Comparison of ENCODE assay signal across 19 cellular contexts in genomic region chr1:99704356-99704816, GRCh38. TPM values are rescaled to one million over a fixed set of nuclear protein-coding genes. Genes with fewer than 3 reads are reported as not detected.
DNase-seq lines count a peak whose midpoint lies in the region; ATAC-seq, FAIRE-seq and TF ChIP-seq lines count a peak whose summit lies in the region.
"Had no signal": no experiment of that assay in that cellular context is flagged by ENCODE, and none has a peak within 500 bp of the region (broad histone marks: within the 10 kb centered on the region; RNA-seq: fewer than 3 reads in every experiment).

No MANE protein-coding gene starts in this region.

- H3K4me1 ChIP-seq in A673 (ENCODE audit: insufficient read depth, low read length, poor library complexity, severe bottlenecking): no peaks in the 10 kb centered on the region
- peaks cover 4% of the 10 kb centered on the region for H3K4me1 ChIP-seq in endothelial cell of umbilical vein (ENCODE audit: control insufficient read depth, extremely low read depth, insufficient read depth, low read length)
- no peaks in the 10 kb centered on the region for H3K4me1 ChIP-seq in hepatocyte (ENCODE audit: insufficient read depth)

- CTCF ChIA-PET in A673 (lab: Charles Lee): no interaction called here
- CTCF ChIA-PET in endothelial cell of umbilical vein (lab: Charles Lee): interaction anchor here (0.6 to 4.7 kb wide), 6 partner anchors 13 to 523 kb away, joined by 3 to 63 read pairs (median 3); no protein-coding TSS in a partner anchor

- H4K20me1 ChIP-seq in endothelial cell of umbilical vein (replicated peaks; ENCODE audit: control insufficient read depth, extremely low read depth, insufficient read depth, low read length) (no peaks in the 10 kb centered on the region), hepatocyte (ENCODE audit: insufficient read depth, poor library complexity, severe bottlenecking) (no peaks in the 10 kb centered on the region)

- WGBS in hepatocyte (ENCODE audit: low lambda C conversion rate, missing lambda C conversion rate): 86% methylated on average over 17 of the region's 17 CpGs

- TF ChIP-seq CTCF in A673 (conservative IDR thresholded peaks at IDR 0.05; ENCODE audit: low read depth, low read length) (no peak), endothelial cell of umbilical vein (IDR thresholded peaks at IDR 0.05; ENCODE audit: extremely low read depth in 1 of 2, insufficient read depth in 1 of 2, low read depth in 1 of 2, low read length in 2 of 2) (no peak), hepatocyte (IDR thresholded peaks at IDR 0.05; ENCODE audit: poor library complexity) (no peak)

- peak; percentile 63; the same call in 1 of the 2 replicates for TF ChIP-seq POLR2A in H54 (IDR thresholded peaks at IDR 0.05; ENCODE audit: low read depth, low read length)
- TF ChIP-seq POLR2A in endothelial cell of umbilical vein (IDR thresholded peaks at IDR 0.05; ENCODE audit: low read depth, low read length): no peak

- H3K4me3 ChIP-seq in A673 (ENCODE audit: low read depth, low read length, poor library complexity, severe bottlenecking) (no peak overlapping the region), endothelial cell of umbilical vein (replicated peaks in 1 of 3; ENCODE audit: insufficient read depth in 1 of 3, low read depth in 1 of 3, low read length in 3 of 3) (no peak overlapping the region), hepatocyte (no peak overlapping the region)

- no peaks in the 10 kb centered on the region for H3K9me1 ChIP-seq in endothelial cell of umbilical vein (replicated peaks; ENCODE audit: control insufficient read depth, extremely low read depth, insufficient read depth, low read length)

- no peaks in the 10 kb centered on the region for H3K9me2 ChIP-seq in hepatocyte (replicated peaks; ENCODE audit: insufficient read depth)

- H3K27ac ChIP-seq in A673 (ENCODE audit: low read depth, low read length, poor library complexity, severe bottlenecking): no peak overlapping the region
- H3K27ac ChIP-seq in endothelial cell of umbilical vein (ENCODE audit: insufficient read depth, low read depth, low read length): no peak overlapping the region
- H3K27ac ChIP-seq in hepatocyte: no peak overlapping the region
- H3K27ac ChIP-seq: VCaP had no signal

- no peak for ATAC-seq in HG03196 (IDR thresholded peaks at IDR 0.05; ENCODE audit: unreplicated experiment)
- no peak for ATAC-seq in HG03520 (IDR thresholded peaks at IDR 0.05; ENCODE audit: unreplicated experiment)

- H3K27me3 ChIP-seq in A673 (replicated peaks; ENCODE audit: insufficient read depth, low read depth, low read length, poor library complexity) (no peaks in the 10 kb centered on the region), endothelial cell of umbilical vein (ENCODE audit: control insufficient read depth in 2 of 2, insufficient read depth in 2 of 2, low read length in 2 of 2) (no peaks in the 10 kb centered on the region), hepatocyte (no peaks in the 10 kb centered on the region)

- intact Hi-C loops in A673 (cut with micrococcal nuclease; ENCODE audit: unreplicated experiment) (loop anchor here (10.0 kb wide), 4 partner anchors 210 to 950 kb away; no protein-coding TSS in a partner anchor), endothelial cell of umbilical vein (cut with micrococcal nuclease) (no loop called here)

- dilution Hi-C loops in endothelial cell of umbilical vein (cut with MboI; ENCODE audit: extremely low pct_ligation_motif_present, low sequenced_read_pairs): no loop called here

- peak; percentile 14 for DNase-seq in A673 (ENCODE audit: low spot score)
- DNase-seq in H54 (ENCODE audit: insufficient read length, low spot score): peak; percentile 15
- peak; percentile 70 for DNase-seq in NCI-H69 (lab: John Stamatoyannopoulos, UW)
- DNase-seq in endothelial cell of umbilical vein (ENCODE audit: low read depth, low spot score): no peak
- no peak for DNase-seq in hepatocyte (ENCODE audit: low spot score)
- no peak for DNase-seq in amniotic stem cell (lab: John Stamatoyannopoulos, UW)
- DNase-seq: AML-193; effector CD4-positive, alpha-beta T cell; EL; islet precursor cell; naive B cell; NCI-H1105 treated with DMSO at 0.1 percent for 48 hours; NCI-H526 treated with DMSO at 0.1 percent for 48 hours; SIG-M5 had no signal

- H3K4me2 ChIP-seq in endothelial cell of umbilical vein (ENCODE audit: insufficient read depth, low read length) (no peak overlapping the region), hepatocyte (no peak overlapping the region)

- H3K79me2 ChIP-seq in endothelial cell of umbilical vein (ENCODE audit: control insufficient read depth, insufficient read depth, low read length): no peaks in the 10 kb centered on the region
- no peaks in the 10 kb centered on the region for H3K79me2 ChIP-seq in hepatocyte

- no peaks in the 10 kb centered on the region for H3K36me3 ChIP-seq in A673 (ENCODE audit: insufficient read depth, low read length, poor library complexity, severe bottlenecking)
- H3K36me3 ChIP-seq in endothelial cell of umbilical vein (ENCODE audit: control insufficient read depth in 2 of 2, extremely low read depth in 1 of 2, insufficient read depth in 2 of 2, low read length in 2 of 2): no peaks in the 10 kb centered on the region
- H3K36me3 ChIP-seq in hepatocyte (replicated peaks; ENCODE audit: insufficient read depth, low read depth): no peaks in the 10 kb centered on the region

- FAIRE-seq in H54 (lab: Jason Lieb, UNC): peak; percentile 95
- no peak for FAIRE-seq in endothelial cell of umbilical vein (lab: Jason Lieb, UNC)
- FAIRE-seq: frontal cortex, HTR-8/SVneo had no signal

- H3K9me3 ChIP-seq in A673 (ENCODE audit: low read depth, low read length, poor library complexity, severe bottlenecking) (no peaks in the 10 kb centered on the region), endothelial cell of umbilical vein (replicated peaks; ENCODE audit: control insufficient read depth, insufficient read depth, low read length) (no peaks in the 10 kb centered on the region), hepatocyte (ENCODE audit: low read depth) (no peaks in the 10 kb centered on the region)

- POLR2A ChIA-PET in A673 (lab: Charles Lee; ENCODE audit: low non-redundant PET) (no interaction called here), endothelial cell of umbilical vein (lab: Charles Lee) (interaction anchor here (0.6 kb wide), 1 partner anchor 14 kb away, joined by 3 read pairs; no protein-coding TSS in a partner anchor)

- BruUV-seq in A673 (replicated peaks; lab: Mats Ljungman, UMichigan): no TSS peak
- BruUV-seq in endothelial cell of umbilical vein (replicated peaks; lab: Mats Ljungman, UMichigan): no TSS peak

- H2AFZ ChIP-seq in endothelial cell of umbilical vein (ENCODE audit: low read depth, low read length) (peak overlapping the region; percentile 14), hepatocyte (no peak overlapping the region)

- no peak overlapping the region for H3K9ac ChIP-seq in endothelial cell of umbilical vein (replicated peaks; ENCODE audit: extremely low read depth, insufficient read depth, low read length)

TF ChIP-seq in endothelial cell of umbilical vein, 7 proteins besides CTCF, POLR2A, EP300 and RAD21:
- no peak for TF ChIP-seq GATA2 (IDR thresholded peaks at IDR 0.05; ENCODE audit: insufficient read depth, insufficient read length, low read depth, low read length)
- no peak for TF ChIP-seq JUN (IDR thresholded peaks at IDR 0.05; ENCODE audit: borderline replicate concordance, insufficient read depth, insufficient read length, low read depth)
- no peak for TF ChIP-seq POLR2AphosphoS5 (IDR thresholded peaks at IDR 0.05; ENCODE audit: insufficient read depth, low read depth, low read length)

RNA-seq across cellular contexts. Expression of gene PALMD, which starts 58.5 kb away (rescaled TPM):
- not detected in 2 replicates for total RNA-seq in A673 (2021)
- 137 and 140 TPM in 2 replicates for total RNA-seq in endothelial cell of umbilical vein
- 40.2 and 52.6 TPM in 2 replicates for polyA plus RNA-seq in endothelial cell of umbilical vein
- polyA plus RNA-seq in endothelial cell of umbilical vein (2011; cell fraction: cytosol; rRNA removed): 77.1 and 91.5 TPM in 2 replicates
- 207 and 208 TPM in 2 replicates for polyA plus RNA-seq in endothelial cell of umbilical vein (2011; cell fraction: nucleus; rRNA removed)
- 134 and 174 TPM in 2 replicates for polyA plus RNA-seq in endothelial cell of umbilical vein (2012)
- polyA minus RNA-seq in endothelial cell of umbilical vein: 100 and 108 TPM in 2 replicates
- polyA minus RNA-seq in endothelial cell of umbilical vein (2011; cell fraction: cytosol; rRNA and poly(A)+ RNA removed): 1.3 TPM
- 278 and 328 TPM in 2 replicates for polyA minus RNA-seq in endothelial cell of umbilical vein (2011; cell fraction: nucleus; rRNA and poly(A)+ RNA removed)
- total RNA-seq in hepatocyte: 18.5 and 21.7 TPM in 2 replicates
- polyA plus RNA-seq in hepatocyte: 12.3 and 14.0 TPM in 2 replicates

Comparison
In these comparisons a context has a peak if more than half of its experiments do, and no peak if none do; other contexts are left out.
1. DNase-seq: peak in A673 (single experiment), H54 (single experiment) and NCI-H69 (single experiment); none in endothelial cell of umbilical vein (single experiment), hepatocyte (single experiment) and amniotic stem cell (single experiment).
2. RNA of gene PALMD, which starts 58.5 kb away (total RNA-seq): 137 to 140 TPM in endothelial cell of umbilical vein and 18.5 to 21.7 TPM in hepatocyte; not detected in A673; every median in the first group is over 10 times any median in the second.